Comparison of ENCODE assay signal across 19 cellular contexts in genomic region chr15:49424954-49425353, GRCh38. TPM values are rescaled to one million over a fixed set of nuclear protein-coding genes. Genes with fewer than 3 reads are reported as not detected.
DNase-seq lines count a peak whose midpoint lies in the region; ATAC-seq and TF ChIP-seq lines count a peak whose summit lies in the region.
"Had no signal": no experiment of that assay in that cellular context is flagged by ENCODE, and none has a peak within 500 bp of the region (broad histone marks: within the 10 kb centered on the region; RNA-seq: fewer than 3 reads in every experiment).

No MANE protein-coding gene starts in this region.

- intact Hi-C loops in heart left ventricle (cut with DNase I) (loop anchor here (5.0 to 10.0 kb wide), 9 partner anchors 37 to 563 kb away; partner anchors contain the start of genes DTWD1 (in 4 of the 10), FAM227B (in 4 of the 10), EID1 (in 2 of the 10) and COPS2 (in 1 of the 10)), cardiac septum (cut with DNase I) (loop anchor here (5.0 kb wide), 1 partner anchor 563 kb away; no protein-coding TSS in a partner anchor), ovary (cut with DNase I) (loop anchor here in 2 of 4 donors (5.0 to 10.0 kb wide), 3 partner anchors 188 to 717 kb away; no protein-coding TSS in a partner anchor)

- H3K4me1 ChIP-seq in heart left ventricle (peaks cover 0 to 26% (median 7%) of the 10 kb centered on the region in 12 donors), ovary (ENCODE audit: insufficient read depth) (peaks cover 4% of the 10 kb centered on the region), upper lobe of left lung (no peaks in the 10 kb centered on the region)
- H3K4me1 ChIP-seq: A549 had no signal

- peak overlapping the region; percentile 7 to 62 (median 49) for H3K4me3 ChIP-seq in heart left ventricle
- peak overlapping the region; percentile 38 for H3K4me3 ChIP-seq in fibroblast of pulmonary artery (replicated peaks; ENCODE audit: low read depth, low read length)
- H3K4me3 ChIP-seq in ovary = peak overlapping the region; percentile 51
- peak overlapping the region in 3 of 4 donors; percentile 17 to 35 (median 35) for H3K4me3 ChIP-seq in upper lobe of left lung
- no peak overlapping the region for H3K4me3 ChIP-seq in brain microvascular endothelial cell (ENCODE audit: low read depth, low read length)
- H3K4me3 ChIP-seq: A549 had no signal

- H3K27me3 ChIP-seq in heart left ventricle = no peaks in the 10 kb centered on the region
- H3K27me3 ChIP-seq in ovary = no peaks in the 10 kb centered on the region
- H3K27me3 ChIP-seq in upper lobe of left lung = no peaks in the 10 kb centered on the region
- H3K27me3 ChIP-seq in brain microvascular endothelial cell (replicated peaks) = no peaks in the 10 kb centered on the region
- H3K27me3 ChIP-seq: thyroid gland had no signal

- TF ChIP-seq EP300 in ovary (IDR thresholded peaks at IDR 0.05) = no peak
- TF ChIP-seq EP300 in upper lobe of left lung (IDR thresholded peaks at IDR 0.05) = no peak

- WGBS in heart left ventricle, 4 donors = 15 to 22% (median 19%) methylated on average over 1 of the region's 1 CpG
- WGBS in ovary, 3 donors = 5 to 22% (median 11%) methylated on average over 1 of the region's 1 CpG
- WGBS in upper lobe of left lung, 2 donors = 37 to 61% methylated on average over 1 of the region's 1 CpG

- in situ Hi-C loops in brain microvascular endothelial cell (cut with HindIII; ENCODE audit: low pct_ligation_motif_present, low sequenced_read_pairs) = no loop called here

- no peaks in the 10 kb centered on the region for H3K36me3 ChIP-seq in heart left ventricle
- no peaks in the 10 kb centered on the region for H3K36me3 ChIP-seq in ovary
- H3K36me3 ChIP-seq in upper lobe of left lung = no peaks in the 10 kb centered on the region
- H3K36me3 ChIP-seq in brain microvascular endothelial cell (replicated peaks) = no peaks in the 10 kb centered on the region
- H3K36me3 ChIP-seq: thyroid gland had no signal

- TF ChIP-seq CTCF in heart left ventricle (IDR thresholded peaks at IDR 0.05) (no peak), fibroblast of pulmonary artery (IDR thresholded peaks at IDR 0.05; ENCODE audit: low read length, missing control alignments) (no peak), ovary (IDR thresholded peaks at IDR 0.05) (no peak), upper lobe of left lung (IDR thresholded peaks at IDR 0.05) (no peak), brain microvascular endothelial cell (IDR thresholded peaks at IDR 0.05; ENCODE audit: low read depth, low read length, missing control alignments) (no peak)

- ATAC-seq in heart left ventricle (no peak), upper lobe of left lung (ENCODE audit: low FRiP score in 2 of 2) (no peak)
- ATAC-seq: A549; activated T-cell treated with anti-CD3 and anti-CD28 coated beads, Interleukin-2, amount 50 U/mL, for 72 hours had no signal

- no peaks in the 10 kb centered on the region for H3K9me3 ChIP-seq in heart left ventricle
- no peaks in the 10 kb centered on the region for H3K9me3 ChIP-seq in ovary
- no peaks in the 10 kb centered on the region for H3K9me3 ChIP-seq in upper lobe of left lung
- H3K9me3 ChIP-seq: A549, thyroid gland had no signal

- DNase-seq in heart left ventricle = no peak
- DNase-seq in cardiac septum (ENCODE audit: low spot score) = no peak
- DNase-seq in fibroblast of pulmonary artery (ENCODE audit: low read depth) = no peak
- DNase-seq in ovary = no peak
- no peak for DNase-seq in upper lobe of left lung
- DNase-seq in brain microvascular endothelial cell = no peak
- no peak for DNase-seq in COLO668 (lab: John Stamatoyannopoulos, UW; ENCODE audit: unreplicated experiment)
- no peak for DNase-seq in amygdala (lab: John Stamatoyannopoulos, UW)
- DNase-seq: activated T-cell treated with anti-CD3 and anti-CD28 coated beads, Interleukin-2, amount 50 U/mL, for 72 hours; CD8-positive, alpha-beta memory T cell; MM.1S; NCI-H187 treated with DMSO at 0.1 percent for 48 hours; NCI-H510A treated with DMSO at 0.1 percent for 48 hours; T-helper 9 cell; thyroid gland had no signal

- H3K27ac ChIP-seq in heart left ventricle (peak overlapping the region in 11 of 12 donors; percentile 4 to 77 (median 68)), ovary (peak overlapping the region in 1 of 2 donors; percentile 66), upper lobe of left lung (no peak overlapping the region), brain microvascular endothelial cell (no peak overlapping the region)
- H3K27ac ChIP-seq: A549 had no signal

- TF ChIP-seq POLR2A in heart left ventricle (IDR thresholded peaks at IDR 0.05) = no peak
- TF ChIP-seq POLR2A in ovary (IDR thresholded peaks at IDR 0.05) = no peak
- TF ChIP-seq POLR2A in upper lobe of left lung (IDR thresholded peaks at IDR 0.05) = no peak

RNA-seq across cellular contexts. Expression of gene FGF7, which starts 1.9 kb away (rescaled TPM):
- total RNA-seq in heart left ventricle = 10 to 100 TPM; 19.8 to 40.8 (median 24.5) TPM
- 10 to 100 TPM in 1 of 2 donors, 1 to 10 TPM in 1; 7.7 to 24.9 TPM for polyA plus RNA-seq in heart left ventricle
- total RNA-seq in cardiac septum = 7.2 TPM
- 10 to 100 TPM; 20.2 to 71.8 (median 38.9) TPM for total RNA-seq in ovary
- polyA plus RNA-seq in ovary = 10 to 100 TPM; 45.3 to 49.0 TPM
- 10 to 100 TPM in 3 of 6 donors, 1 to 10 TPM in 3; 7.2 to 33.7 (median 9.4) TPM for total RNA-seq in upper lobe of left lung
- total RNA-seq: activated T-cell treated with anti-CD3 and anti-CD28 coated beads, Interleukin-2, amount 50 U/mL, for 72 hours; CD8-positive, alpha-beta memory T cell; H1; kidney epithelial cell; pulmonary artery endothelial cell had no signal
- polyA plus RNA-seq: A549; CD8-positive, alpha-beta memory T cell; H1 had no signal

Comparison
In these comparisons a context has a peak if more than half of its experiments do, and no peak if none do; other contexts are left out.
1. H3K27ac ChIP-seq: peak in heart left ventricle (11 of 12); none in upper lobe of left lung (0 of 4) and brain microvascular endothelial cell (single experiment).